ENCODE assay signal across 24 cellular contexts in the genomic region with DNA sequence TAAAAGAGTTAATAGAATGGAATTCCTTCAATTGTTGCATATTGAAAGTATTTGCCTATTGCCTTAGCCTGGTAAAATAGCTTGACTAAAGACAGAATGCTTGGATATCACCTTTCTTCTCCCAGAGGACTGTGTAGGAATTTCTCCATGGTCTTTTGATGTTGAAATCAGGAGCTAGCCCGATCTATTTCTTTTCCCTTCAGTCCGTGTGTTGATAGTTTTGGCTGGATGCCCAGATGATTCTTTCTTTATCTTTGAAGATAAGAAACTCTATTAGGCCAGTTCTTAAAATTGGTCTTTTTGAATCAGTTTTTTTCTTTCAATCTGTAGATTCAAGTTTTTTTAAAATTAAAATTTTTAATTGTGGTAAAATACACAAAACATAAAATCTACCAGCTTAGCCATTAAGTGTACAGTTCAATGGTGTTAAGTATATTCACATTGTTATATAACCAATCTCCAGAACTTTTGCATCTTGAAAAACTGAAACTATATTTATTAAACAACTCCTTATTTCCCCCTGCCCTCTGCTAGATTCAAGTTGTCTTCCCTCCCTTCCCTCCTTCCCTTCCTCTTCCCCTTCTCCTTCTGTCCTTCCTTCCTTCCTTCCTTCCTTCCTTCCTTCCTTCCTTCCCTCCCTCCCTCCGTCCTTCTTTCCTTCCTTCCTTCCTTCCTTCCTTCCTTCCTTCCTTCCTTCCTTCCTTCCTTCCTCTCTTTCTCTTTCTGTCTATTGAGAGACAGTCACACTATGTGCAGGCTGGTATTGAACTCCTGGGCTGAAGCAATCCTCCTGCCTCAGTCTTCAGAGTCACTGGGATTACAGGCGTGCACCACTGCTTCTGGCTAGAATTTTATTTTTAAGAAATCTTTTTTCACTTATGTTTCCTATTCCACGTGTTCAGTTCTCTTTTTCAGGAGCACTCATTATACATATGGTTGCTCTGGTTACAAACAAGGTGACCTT. TPM values are rescaled to one million over a fixed set of nuclear protein-coding genes. Genes with fewer than 3 reads are reported as not detected.
"Had no signal": no experiment of that assay in that cellular context is flagged by ENCODE, and none has a peak within 500 bp of the region (broad histone marks: within the 10 kb centered on the region; RNA-seq: fewer than 3 reads in every experiment).

No MANE protein-coding gene starts in this region.

- H3K4me1 ChIP-seq: gastrocnemius medialis, prostate gland, right atrium auricular region, stomach had no signal

- H3K36me3 ChIP-seq: gastrocnemius medialis, prostate gland, right atrium auricular region, stomach had no signal

- H3K9me3 ChIP-seq: gastrocnemius medialis, prostate gland, right atrium auricular region had no signal

- ATAC-seq: activated CD8-positive, alpha-beta T cell treated with anti-CD3 and anti-CD28 coated beads for 36 hours; gastrocnemius medialis; naive thymus-derived CD8-positive, alpha-beta T cell had no signal

- H3K4me3 ChIP-seq: dorsolateral prefrontal cortex, gastrocnemius medialis, prostate gland, right atrium auricular region, skin epidermis, stomach had no signal

- FAIRE-seq: astrocyte, colon had no signal

- H3K27ac ChIP-seq: dorsolateral prefrontal cortex, gastrocnemius medialis, prostate gland, right atrium auricular region, skin epidermis, stomach had no signal

- DNase-seq: activated CD4-positive, alpha-beta T cell treated with anti-CD3 and anti-CD28 coated beads, Interleukin-2, amount 10 ng/mL, durations not matched to agents 24 days and 14 days; activated CD8-positive, alpha-beta T cell treated with anti-CD3 and anti-CD28 coated beads for 36 hours; activated naive CD4-positive, alpha-beta T cell treated with anti-CD3 and anti-CD28 coated beads, Interleukin-2, amount 50 U/mL, for 16 hours; activated T-cell treated with anti-CD3 and anti-CD28 coated beads, Interleukin-2, amount 50 U/mL, for 24 hours; dorsolateral prefrontal cortex; gastrocnemius medialis; head of caudate nucleus; mesenchymal stem cell; naive thymus-derived CD8-positive, alpha-beta T cell; stimulated activated CD4-positive, alpha-beta T cell treated with anti-CD3 and anti-CD28 coated beads, Interleukin-15, amount 100 ng/mL, for 24 hours; stimulated activated CD4-positive, alpha-beta T cell treated with anti-CD3 and anti-CD28 coated beads, Interleukin-2, amount 100 ng/mL, for 48 hours; stomach; T-helper 1 cell; T-helper 9 cell had no signal

- H3K27me3 ChIP-seq: right atrium auricular region had no signal

RNA-seq across cellular contexts. Expression of a gene that starts 10.1 kb away (rescaled TPM):
- total RNA-seq: activated CD4-positive, alpha-beta T cell treated with anti-CD3 and anti-CD28 coated beads, Interleukin-2, amount 10 ng/mL, durations not matched to agents 24 days and 14 days; activated CD8-positive, alpha-beta T cell treated with anti-CD3 and anti-CD28 coated beads for 36 hours; astrocyte; cardiac septum; dorsolateral prefrontal cortex; epithelial cell of proximal tubule; fibroblast of lung; gastrocnemius medialis; naive thymus-derived CD8-positive, alpha-beta T cell; osteocyte; prostate gland; right atrium auricular region; stomach; temporal lobe had no signal
- polyA plus RNA-seq: fibroblast of lung; naive thymus-derived CD8-positive, alpha-beta T cell; stomach had no signal

RNA-seq across cellular contexts. Expression of a gene that starts 23.6 kb away (rescaled TPM):
- total RNA-seq: activated CD4-positive, alpha-beta T cell treated with anti-CD3 and anti-CD28 coated beads, Interleukin-2, amount 10 ng/mL, durations not matched to agents 24 days and 14 days; activated CD8-positive, alpha-beta T cell treated with anti-CD3 and anti-CD28 coated beads for 36 hours; astrocyte; cardiac septum; dorsolateral prefrontal cortex; epithelial cell of proximal tubule; fibroblast of lung; gastrocnemius medialis; naive thymus-derived CD8-positive, alpha-beta T cell; osteocyte; right atrium auricular region; stomach; temporal lobe had no signal
- polyA plus RNA-seq: fibroblast of lung; naive thymus-derived CD8-positive, alpha-beta T cell; stomach had no signal

RNA-seq across cellular contexts. Expression of a gene that starts 36.1 kb away (rescaled TPM):
- total RNA-seq: activated CD4-positive, alpha-beta T cell treated with anti-CD3 and anti-CD28 coated beads, Interleukin-2, amount 10 ng/mL, durations not matched to agents 24 days and 14 days; activated CD8-positive, alpha-beta T cell treated with anti-CD3 and anti-CD28 coated beads for 36 hours; fibroblast of lung; naive thymus-derived CD8-positive, alpha-beta T cell; osteocyte had no signal
- polyA plus RNA-seq: fibroblast of lung; naive thymus-derived CD8-positive, alpha-beta T cell had no signal
